Comparison of ENCODE assay signal across 1 cellular context in genomic region chr2:233353769-233354499, GRCh38.
TF ChIP-seq lines count a peak whose summit lies in the region.

A gene with protein sequence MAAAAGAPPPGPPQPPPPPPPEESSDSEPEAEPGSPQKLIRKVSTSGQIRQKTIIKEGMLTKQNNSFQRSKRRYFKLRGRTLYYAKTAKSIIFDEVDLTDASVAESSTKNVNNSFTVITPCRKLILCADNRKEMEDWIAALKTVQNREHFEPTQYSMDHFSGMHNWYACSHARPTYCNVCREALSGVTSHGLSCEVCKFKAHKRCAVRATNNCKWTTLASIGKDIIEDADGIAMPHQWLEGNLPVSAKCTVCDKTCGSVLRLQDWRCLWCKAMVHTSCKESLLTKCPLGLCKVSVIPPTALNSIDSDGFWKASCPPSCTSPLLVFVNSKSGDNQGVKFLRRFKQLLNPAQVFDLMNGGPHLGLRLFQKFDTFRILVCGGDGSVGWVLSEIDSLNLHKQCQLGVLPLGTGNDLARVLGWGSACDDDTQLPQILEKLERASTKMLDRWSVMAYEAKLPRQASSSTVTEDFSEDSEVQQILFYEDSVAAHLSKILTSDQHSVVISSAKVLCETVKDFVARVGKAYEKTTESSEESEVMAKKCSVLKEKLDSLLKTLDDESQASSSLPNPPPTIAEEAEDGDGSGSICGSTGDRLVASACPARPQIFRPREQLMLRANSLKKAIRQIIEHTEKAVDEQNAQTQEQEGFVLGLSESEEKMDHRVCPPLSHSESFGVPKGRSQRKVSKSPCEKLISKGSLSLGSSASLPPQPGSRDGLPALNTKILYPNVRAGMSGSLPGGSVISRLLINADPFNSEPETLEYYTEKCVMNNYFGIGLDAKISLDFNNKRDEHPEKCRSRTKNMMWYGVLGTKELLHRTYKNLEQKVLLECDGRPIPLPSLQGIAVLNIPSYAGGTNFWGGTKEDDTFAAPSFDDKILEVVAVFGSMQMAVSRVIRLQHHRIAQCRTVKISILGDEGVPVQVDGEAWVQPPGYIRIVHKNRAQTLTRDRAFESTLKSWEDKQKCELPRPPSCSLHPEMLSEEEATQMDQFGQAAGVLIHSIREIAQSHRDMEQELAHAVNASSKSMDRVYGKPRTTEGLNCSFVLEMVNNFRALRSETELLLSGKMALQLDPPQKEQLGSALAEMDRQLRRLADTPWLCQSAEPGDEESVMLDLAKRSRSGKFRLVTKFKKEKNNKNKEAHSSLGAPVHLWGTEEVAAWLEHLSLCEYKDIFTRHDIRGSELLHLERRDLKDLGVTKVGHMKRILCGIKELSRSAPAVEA (plus strand): TSS chr2:233354494. CDS start chr2:233354519, 25 bp downstream.

TF ChIP-seq in HepG2, 621 proteins besides CTCF, POLR2A, EP300 and RAD21 (continued from another document and continues in another):
- no peak for TF ChIP-seq ZHX1 (CRISPR knock-in tag; IDR thresholded peaks at IDR 0.05; ENCODE audit: low read depth)
- TF ChIP-seq, protein P1, sequence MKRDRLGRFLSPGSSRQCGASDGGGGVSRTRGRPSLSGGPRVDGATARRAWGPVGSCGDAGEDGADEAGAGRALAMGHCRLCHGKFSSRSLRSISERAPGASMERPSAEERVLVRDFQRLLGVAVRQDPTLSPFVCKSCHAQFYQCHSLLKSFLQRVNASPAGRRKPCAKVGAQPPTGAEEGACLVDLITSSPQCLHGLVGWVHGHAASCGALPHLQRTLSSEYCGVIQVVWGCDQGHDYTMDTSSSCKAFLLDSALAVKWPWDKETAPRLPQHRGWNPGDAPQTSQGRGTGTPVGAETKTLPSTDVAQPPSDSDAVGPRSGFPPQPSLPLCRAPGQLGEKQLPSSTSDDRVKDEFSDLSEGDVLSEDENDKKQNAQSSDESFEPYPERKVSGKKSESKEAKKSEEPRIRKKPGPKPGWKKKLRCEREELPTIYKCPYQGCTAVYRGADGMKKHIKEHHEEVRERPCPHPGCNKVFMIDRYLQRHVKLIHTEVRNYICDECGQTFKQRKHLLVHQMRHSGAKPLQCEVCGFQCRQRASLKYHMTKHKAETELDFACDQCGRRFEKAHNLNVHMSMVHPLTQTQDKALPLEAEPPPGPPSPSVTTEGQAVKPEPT (CRISPR knock-in tag; IDR thresholded peaks at IDR 0.05; ENCODE audit: low read depth), result no peak
- TF ChIP-seq ZNF772 (CRISPR knock-in tag; IDR thresholded peaks at IDR 0.05), result no peak
- peak; percentile 2 for TF ChIP-seq ZNF883 (CRISPR knock-in tag; IDR thresholded peaks at IDR 0.05; ENCODE audit: not compliant biosample characterization)
- no peak for TF ChIP-seq ZFP1 (CRISPR knock-in tag; IDR thresholded peaks at IDR 0.05)
- TF ChIP-seq NR2C2 (CRISPR knock-in tag; IDR thresholded peaks at IDR 0.05; ENCODE audit: borderline replicate concordance), result peak; percentile 49; the same call in 1 of the 2 replicates
- no peak for TF ChIP-seq ZNF234 (CRISPR knock-in tag; conservative IDR thresholded peaks at IDR 0.05)
- TF ChIP-seq ARID4A (CRISPR knock-in tag; IDR thresholded peaks at IDR 0.05; ENCODE audit: borderline replicate concordance), result peak; percentile 51; the same call in 1 of the 2 replicates
- no peak for TF ChIP-seq RFX3 (CRISPR knock-in tag; IDR thresholded peaks at IDR 0.05)
- TF ChIP-seq, protein P2, sequence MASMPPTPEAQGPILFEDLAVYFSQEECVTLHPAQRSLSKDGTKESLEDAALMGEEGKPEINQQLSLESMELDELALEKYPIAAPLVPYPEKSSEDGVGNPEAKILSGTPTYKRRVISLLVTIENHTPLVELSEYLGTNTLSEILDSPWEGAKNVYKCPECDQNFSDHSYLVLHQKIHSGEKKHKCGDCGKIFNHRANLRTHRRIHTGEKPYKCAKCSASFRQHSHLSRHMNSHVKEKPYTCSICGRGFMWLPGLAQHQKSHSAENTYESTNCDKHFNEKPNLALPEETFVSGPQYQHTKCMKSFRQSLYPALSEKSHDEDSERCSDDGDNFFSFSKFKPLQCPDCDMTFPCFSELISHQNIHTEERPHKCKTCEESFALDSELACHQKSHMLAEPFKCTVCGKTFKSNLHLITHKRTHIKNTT (CRISPR knock-in tag; IDR thresholded peaks at IDR 0.05), result no peak
- TF ChIP-seq ZFX (CRISPR knock-in tag; IDR thresholded peaks at IDR 0.05; ENCODE audit: low read depth), result peak; percentile 83
- TF ChIP-seq MIXL1 (CRISPR knock-in tag; IDR thresholded peaks at IDR 0.05), result 0 out of 2 replicates have a peak, but pooled peaks have one; percentile 7
- TF ChIP-seq U2AF1 (optimal IDR thresholded peaks at IDR 0.05; ENCODE audit: low read depth, low read length), result peak; percentile 34
- TF ChIP-seq ZNF713 (CRISPR knock-in tag; IDR thresholded peaks at IDR 0.05), result no peak
- TF ChIP-seq MIER3 (CRISPR knock-in tag; IDR thresholded peaks at IDR 0.05; ENCODE audit: borderline replicate concordance), result no peak; the same call in 1 of the 2 replicates
- no peak for TF ChIP-seq MBD4 (IDR thresholded peaks at IDR 0.05; ENCODE audit: borderline replicate concordance, low read length)
- peak; percentile 31 for TF ChIP-seq DMAP1 (CRISPR knock-in tag; IDR thresholded peaks at IDR 0.05)
- no peak for TF ChIP-seq FOXM1 (CRISPR knock-in tag; IDR thresholded peaks at IDR 0.05)
- TF ChIP-seq EED (CRISPR knock-in tag; IDR thresholded peaks at IDR 0.05), result no peak
- no peak for TF ChIP-seq SRSF9 (IDR thresholded peaks at IDR 0.05; ENCODE audit: borderline replicate concordance, insufficient read depth, low read depth, low read length, poor library complexity, severe bottlenecking)
- TF ChIP-seq, protein P3, sequence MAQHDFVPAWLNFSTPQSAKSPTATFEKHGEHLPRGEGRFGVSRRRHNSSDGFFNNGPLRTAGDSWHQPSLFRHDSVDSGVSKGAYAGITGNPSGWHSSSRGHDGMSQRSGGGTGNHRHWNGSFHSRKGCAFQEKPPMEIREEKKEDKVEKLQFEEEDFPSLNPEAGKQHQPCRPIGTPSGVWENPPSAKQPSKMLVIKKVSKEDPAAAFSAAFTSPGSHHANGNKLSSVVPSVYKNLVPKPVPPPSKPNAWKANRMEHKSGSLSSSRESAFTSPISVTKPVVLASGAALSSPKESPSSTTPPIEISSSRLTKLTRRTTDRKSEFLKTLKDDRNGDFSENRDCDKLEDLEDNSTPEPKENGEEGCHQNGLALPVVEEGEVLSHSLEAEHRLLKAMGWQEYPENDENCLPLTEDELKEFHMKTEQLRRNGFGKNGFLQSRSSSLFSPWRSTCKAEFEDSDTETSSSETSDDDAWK (CRISPR knock-in tag; IDR thresholded peaks at IDR 0.05), result no peak
- 0 out of 2 replicates have a peak, but pooled peaks have one; percentile 56 for TF ChIP-seq CERS6 (CRISPR knock-in tag; IDR thresholded peaks at IDR 0.05)
- peak; percentile 46 for TF ChIP-seq SAP130 (CRISPR knock-in tag; IDR thresholded peaks at IDR 0.05; ENCODE audit: low read depth)
- peak; percentile 57; the same call in 1 of the 2 replicates for TF ChIP-seq MTERF4 (CRISPR knock-in tag; IDR thresholded peaks at IDR 0.05)
- TF ChIP-seq ZNF24 (IDR thresholded peaks at IDR 0.05), result no peak
- no peak for TF ChIP-seq TOE1 (CRISPR knock-in tag; IDR thresholded peaks at IDR 0.05)
- no peak for TF ChIP-seq RFXANK (CRISPR knock-in tag; IDR thresholded peaks at IDR 0.05)
- TF ChIP-seq, protein P4, sequence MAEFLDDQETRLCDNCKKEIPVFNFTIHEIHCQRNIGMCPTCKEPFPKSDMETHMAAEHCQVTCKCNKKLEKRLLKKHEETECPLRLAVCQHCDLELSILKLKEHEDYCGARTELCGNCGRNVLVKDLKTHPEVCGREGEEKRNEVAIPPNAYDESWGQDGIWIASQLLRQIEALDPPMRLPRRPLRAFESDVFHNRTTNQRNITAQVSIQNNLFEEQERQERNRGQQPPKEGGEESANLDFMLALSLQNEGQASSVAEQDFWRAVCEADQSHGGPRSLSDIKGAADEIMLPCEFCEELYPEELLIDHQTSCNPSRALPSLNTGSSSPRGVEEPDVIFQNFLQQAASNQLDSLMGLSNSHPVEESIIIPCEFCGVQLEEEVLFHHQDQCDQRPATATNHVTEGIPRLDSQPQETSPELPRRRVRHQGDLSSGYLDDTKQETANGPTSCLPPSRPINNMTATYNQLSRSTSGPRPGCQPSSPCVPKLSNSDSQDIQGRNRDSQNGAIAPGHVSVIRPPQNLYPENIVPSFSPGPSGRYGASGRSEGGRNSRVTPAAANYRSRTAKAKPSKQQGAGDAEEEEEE (CRISPR knock-in tag; IDR thresholded peaks at IDR 0.05; ENCODE audit: borderline replicate concordance), result no peak
- TF ChIP-seq PRMT3 (CRISPR knock-in tag; IDR thresholded peaks at IDR 0.05; ENCODE audit: borderline replicate concordance, low read depth), result 0 out of 2 replicates have a peak, but pooled peaks have one; percentile 14
- no peak for TF ChIP-seq CAMTA2 (CRISPR knock-in tag; IDR thresholded peaks at IDR 0.05; ENCODE audit: borderline replicate concordance)
- no peak for TF ChIP-seq PCBP1 (IDR thresholded peaks at IDR 0.05; ENCODE audit: borderline replicate concordance, low read depth, low read length)
- TF ChIP-seq MBNL3 (CRISPR knock-in tag; conservative IDR thresholded peaks at IDR 0.05), result no peak
- TF ChIP-seq NR0B2 (CRISPR knock-in tag; IDR thresholded peaks at IDR 0.05), result peak; percentile 73; the same call in 1 of the 2 replicates
- 0 out of 2 replicates have a peak, but pooled peaks have one; percentile 12 for TF ChIP-seq PAX8 (CRISPR knock-in tag; IDR thresholded peaks at IDR 0.05; ENCODE audit: borderline replicate concordance)
- peak; percentile 80; the same call in 1 of the 2 replicates for TF ChIP-seq ZNF598 (CRISPR knock-in tag; IDR thresholded peaks at IDR 0.05; ENCODE audit: borderline replicate concordance)
- TF ChIP-seq RFX5 (IDR thresholded peaks at IDR 0.05; ENCODE audit: low read depth, low read length), result no peak
- TF ChIP-seq ZNF225 (CRISPR knock-in tag; IDR thresholded peaks at IDR 0.05), result no peak
- peak; percentile 85 for TF ChIP-seq HIVEP1 (CRISPR knock-in tag; IDR thresholded peaks at IDR 0.05)
- no peak for TF ChIP-seq ZNF841 (CRISPR knock-in tag; IDR thresholded peaks at IDR 0.05; ENCODE audit: borderline replicate concordance)
- TF ChIP-seq ZNF30 (CRISPR knock-in tag; IDR thresholded peaks at IDR 0.05), result no peak
- TF ChIP-seq, protein P5, sequence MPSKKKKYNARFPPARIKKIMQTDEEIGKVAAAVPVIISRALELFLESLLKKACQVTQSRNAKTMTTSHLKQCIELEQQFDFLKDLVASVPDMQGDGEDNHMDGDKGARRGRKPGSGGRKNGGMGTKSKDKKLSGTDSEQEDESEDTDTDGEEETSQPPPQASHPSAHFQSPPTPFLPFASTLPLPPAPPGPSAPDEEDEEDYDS (CRISPR knock-in tag; IDR thresholded peaks at IDR 0.05), result no peak
